Comparison of ENCODE assay signal across 9 cellular contexts in the genomic region with DNA sequence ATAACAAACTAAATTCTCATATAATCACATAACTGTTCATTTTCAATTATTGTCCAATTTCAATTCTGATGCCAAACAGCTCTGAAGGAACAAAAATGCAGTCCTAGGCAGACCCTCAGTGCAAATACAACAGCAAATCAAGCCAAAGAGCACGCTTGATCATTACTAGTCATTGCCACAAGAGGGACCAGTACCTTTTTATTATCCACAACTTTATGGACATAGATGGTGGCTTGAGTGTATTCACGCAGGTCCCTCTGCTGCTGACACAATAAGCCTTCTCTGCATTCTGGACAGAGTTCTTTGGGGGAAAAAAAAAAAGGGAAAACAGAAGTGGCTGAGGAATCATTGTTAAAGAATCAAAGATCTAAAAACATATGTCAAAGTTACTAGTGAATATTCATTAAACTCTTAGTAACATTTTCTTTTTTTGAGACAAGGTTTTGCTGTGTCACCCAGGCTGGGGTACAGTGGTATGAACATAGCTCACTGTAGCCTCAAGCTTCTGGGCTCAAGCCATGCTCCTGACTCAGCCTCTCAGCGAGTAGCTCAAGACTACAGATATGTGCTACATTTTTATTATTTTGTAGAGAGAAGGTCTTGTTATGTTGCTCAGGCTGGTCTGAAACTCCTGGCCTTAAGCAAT. TPM values are rescaled to one million over a fixed set of nuclear protein-coding genes. Genes with fewer than 3 reads are reported as not detected.
A peak's percentile ranks its signal among the peaks of the same experiment; 100 is the strongest.
DNase-seq lines count a peak whose midpoint lies in the region; ATAC-seq, FAIRE-seq and TF ChIP-seq lines count a peak whose summit lies in the region.
"Had no signal": no experiment of that assay in that cellular context is flagged by ENCODE, and none has a peak within 500 bp of the region (broad histone marks: within the 10 kb centered on the region; RNA-seq: fewer than 3 reads in every experiment).

No MANE protein-coding gene starts in this region.

- CTCF ChIA-PET in PC-3 (lab: Charles Lee) = no interaction called here

- no peak overlapping the region for H3K4me3 ChIP-seq in BE2C (ENCODE audit: low read depth, low read length)
- H3K4me3 ChIP-seq in PC-3 (ENCODE audit: low read length) = no peak overlapping the region
- no peak overlapping the region for H3K4me3 ChIP-seq in fibroblast of lung (replicated peaks in 1 of 4; ENCODE audit: control extremely low read depth in 1 of 4, insufficient read depth in 1 of 4, low read depth in 3 of 4, low read length in 4 of 4)
- no peak overlapping the region for H3K4me3 ChIP-seq in smooth muscle cell
- no peak overlapping the region for H3K4me3 ChIP-seq in tibial artery
- H3K4me3 ChIP-seq: lung had no signal

- 91% methylated on average over 3 of the region's 3 CpGs for WGBS in smooth muscle cell (ENCODE audit: low lambda C conversion rate)

- H3F3A ChIP-seq in PC-3 (ENCODE audit: low read length, unreplicated experiment) (no peaks in the 10 kb centered on the region), smooth muscle cell (ENCODE audit: low read depth) (no peaks in the 10 kb centered on the region)

- H3K4me2 ChIP-seq in PC-3 (ENCODE audit: low read length) = no peak overlapping the region
- no peak overlapping the region for H3K4me2 ChIP-seq in fibroblast of lung (ENCODE audit: extremely low read depth, insufficient read depth, low read length)
- no peak overlapping the region for H3K4me2 ChIP-seq in smooth muscle cell

- TF ChIP-seq CTCF in BE2C (IDR thresholded peaks at IDR 0.05; ENCODE audit: low read depth, low read length) = peak; percentile 58
- TF ChIP-seq CTCF in PC-3 (conservative IDR thresholded peaks at IDR 0.05; ENCODE audit: low read depth, low read length) = peak; percentile 73
- peak; percentile 39 to 54 for TF ChIP-seq CTCF in fibroblast of lung (conservative IDR thresholded peaks at IDR 0.05 in 1 of 2, IDR thresholded peaks at IDR 0.05 in 1 of 2; ENCODE audit: low read depth in 1 of 2, low read length in 2 of 2)
- TF ChIP-seq CTCF in smooth muscle cell (IDR thresholded peaks at IDR 0.05; ENCODE audit: borderline replicate concordance, insufficient read depth, poor library complexity, severe bottlenecking) = peak; percentile 24
- TF ChIP-seq CTCF in tibial artery (IDR thresholded peaks at IDR 0.05) = peak in 1 of 2 experiments; percentile 12

- H3K27me3 ChIP-seq in BE2C (no peaks in the 10 kb centered on the region), PC-3 (ENCODE audit: low read length) (no peaks in the 10 kb centered on the region), fibroblast of lung (ENCODE audit: control insufficient read depth, insufficient read depth, low read length) (no peaks in the 10 kb centered on the region), smooth muscle cell (ENCODE audit: low read depth) (no peaks in the 10 kb centered on the region), tibial artery (no peaks in the 10 kb centered on the region)

- no peak overlapping the region for H3K4me3 Mint-ChIP-seq in activated T-helper 1 cell treated with anti-CD3 and anti-CD28 coated beads, Interleukin-12 subunit alpha, Interleukin-12 subunit beta, Interleukin-2, Interleukin-4 antibody, amounts not matched to agents 30 ng/mL and 10 ng/mL and 1 ng/mL, durations not matched to agents 14 hours and 24 hours and 36 hours

- no peak overlapping the region for H3K27ac Mint-ChIP-seq in activated T-helper 1 cell treated with anti-CD3 and anti-CD28 coated beads, Interleukin-12 subunit alpha, Interleukin-12 subunit beta, Interleukin-2, Interleukin-4 antibody, amounts not matched to agents 30 ng/mL and 10 ng/mL and 1 ng/mL, durations not matched to agents 14 hours and 24 hours and 36 hours

- H3K79me2 ChIP-seq in PC-3 (ENCODE audit: low read length) (no peaks in the 10 kb centered on the region), fibroblast of lung (ENCODE audit: control insufficient read depth, insufficient read depth, low read length) (no peaks in the 10 kb centered on the region), smooth muscle cell (ENCODE audit: low read depth) (no peaks in the 10 kb centered on the region)

- no peaks in the 10 kb centered on the region for H3K9me2 ChIP-seq in PC-3 (replicated peaks; ENCODE audit: low read length)

- no peaks in the 10 kb centered on the region for H4K20me1 ChIP-seq in PC-3 (ENCODE audit: low read length)
- H4K20me1 ChIP-seq in fibroblast of lung (ENCODE audit: control insufficient read depth, extremely low read depth, insufficient read depth, low read length) = no peaks in the 10 kb centered on the region
- H4K20me1 ChIP-seq in smooth muscle cell (ENCODE audit: low read depth) = peaks cover 38% of the 10 kb centered on the region

- BruUV-seq in PC-3 (replicated peaks; lab: Mats Ljungman, UMichigan) = no TSS peak

- ATAC-seq in PC-3 (peak; percentile 57), HG03175 (IDR thresholded peaks at IDR 0.05; ENCODE audit: unreplicated experiment) (no peak)

- peaks cover 50% of the 10 kb centered on the region for H3K36me3 Mint-ChIP-seq in activated T-helper 1 cell treated with anti-CD3 and anti-CD28 coated beads, Interleukin-12 subunit alpha, Interleukin-12 subunit beta, Interleukin-2, Interleukin-4 antibody, amounts not matched to agents 30 ng/mL and 10 ng/mL and 1 ng/mL, durations not matched to agents 14 hours and 24 hours and 36 hours (ENCODE audit: low read depth)

- H3K9ac ChIP-seq in PC-3 (ENCODE audit: low read length) (no peak overlapping the region), fibroblast of lung (ENCODE audit: insufficient read depth, low read length) (no peak overlapping the region), smooth muscle cell (ENCODE audit: low read depth) (no peak overlapping the region)

- no peak overlapping the region for H2AFZ ChIP-seq in PC-3 (ENCODE audit: low read length)
- no peak overlapping the region for H2AFZ ChIP-seq in fibroblast of lung (ENCODE audit: low read length)
- no peak overlapping the region for H2AFZ ChIP-seq in smooth muscle cell (ENCODE audit: low read depth)

- FAIRE-seq in GM18507 (lab: Jason Lieb, UNC) = peak; percentile 31

- H3K4me1 ChIP-seq in BE2C = no peaks in the 10 kb centered on the region
- H3K4me1 ChIP-seq in PC-3 (ENCODE audit: insufficient read depth, low read length) = no peaks in the 10 kb centered on the region
- no peaks in the 10 kb centered on the region for H3K4me1 ChIP-seq in fibroblast of lung (ENCODE audit: control insufficient read depth, extremely low read depth, insufficient read depth, low read length)
- H3K4me1 ChIP-seq in smooth muscle cell (ENCODE audit: low read depth) = peaks cover 16% of the 10 kb centered on the region
- H3K4me1 ChIP-seq in tibial artery = no peaks in the 10 kb centered on the region

- H3K4me1 Mint-ChIP-seq in activated T-helper 1 cell treated with anti-CD3 and anti-CD28 coated beads, Interleukin-12 subunit alpha, Interleukin-12 subunit beta, Interleukin-2, Interleukin-4 antibody, amounts not matched to agents 30 ng/mL and 10 ng/mL and 1 ng/mL, durations not matched to agents 14 hours and 24 hours and 36 hours (ENCODE audit: low read depth) = peaks cover 17% of the 10 kb centered on the region

- H3K9me3 ChIP-seq in BE2C = no peaks in the 10 kb centered on the region
- no peaks in the 10 kb centered on the region for H3K9me3 ChIP-seq in PC-3 (ENCODE audit: low read length)
- no peaks in the 10 kb centered on the region for H3K9me3 ChIP-seq in fibroblast of lung (ENCODE audit: control insufficient read depth, insufficient read depth, low read depth, low read length)
- no peaks in the 10 kb centered on the region for H3K9me3 ChIP-seq in smooth muscle cell (replicated peaks; ENCODE audit: low read depth)
- no peaks in the 10 kb centered on the region for H3K9me3 ChIP-seq in tibial artery

- no peak for DNase-seq in BE2C
- DNase-seq in GM18507 (ENCODE audit: extremely low spot score, insufficient read length, low read depth) = no peak
- DNase-seq in PC-3 = peak; percentile 45
- DNase-seq in fibroblast of lung (ENCODE audit: low read depth in 2 of 2) = peak; percentile 61 to 90
- no peak for DNase-seq in smooth muscle cell (lab: John Stamatoyannopoulos, UW; ENCODE audit: unreplicated experiment)
- DNase-seq in tibial artery = no peak
- DNase-seq in activated T-helper 1 cell treated with anti-CD3 and anti-CD28 coated beads, Interleukin-12 subunit alpha, Interleukin-12 subunit beta, Interleukin-2, Interleukin-4 antibody, amounts not matched to agents 30 ng/mL and 10 ng/mL and 1 ng/mL, durations not matched to agents 14 hours and 24 hours and 36 hours (ENCODE audit: low spot score) = no peak

- no peaks in the 10 kb centered on the region for H3K9me3 Mint-ChIP-seq in activated T-helper 1 cell treated with anti-CD3 and anti-CD28 coated beads, Interleukin-12 subunit alpha, Interleukin-12 subunit beta, Interleukin-2, Interleukin-4 antibody, amounts not matched to agents 30 ng/mL and 10 ng/mL and 1 ng/mL, durations not matched to agents 14 hours and 24 hours and 36 hours

- intact Hi-C loops in PC-3 (cut with micrococcal nuclease) (no loop called here), tibial artery (cut with DNase I; ENCODE audit: low total_unique reads) (no loop called here)
- intact Hi-C loops in activated T-helper 1 cell treated with anti-CD3 and anti-CD28 coated beads, Interleukin-12 subunit alpha, Interleukin-12 subunit beta, Interleukin-2, Interleukin-4 antibody, amounts not matched to agents 30 ng/mL and 10 ng/mL and 1 ng/mL, durations not matched to agents 14 hours and 24 hours and 36 hours (cut with micrococcal nuclease) = loop anchor here (1.0 kb wide), 1 partner anchor 261 kb away; no protein-coding TSS in a partner anchor

- H3K27me3 Mint-ChIP-seq in activated T-helper 1 cell treated with anti-CD3 and anti-CD28 coated beads, Interleukin-12 subunit alpha, Interleukin-12 subunit beta, Interleukin-2, Interleukin-4 antibody, amounts not matched to agents 30 ng/mL and 10 ng/mL and 1 ng/mL, durations not matched to agents 14 hours and 24 hours and 36 hours (ENCODE audit: insufficient read depth) = no peaks in the 10 kb centered on the region

- H3K27ac ChIP-seq in PC-3 (ENCODE audit: low read length) (peak overlapping the region; percentile 10; the same call in 1 of the 2 replicates), fibroblast of lung (ENCODE audit: insufficient read depth, low read length) (peak overlapping the region; percentile 51), smooth muscle cell (ENCODE audit: low read depth) (peak overlapping the region; percentile 20), tibial artery (no peak overlapping the region)

- POLR2A ChIA-PET in PC-3 (lab: Charles Lee; ENCODE audit: unreplicated experiment) = no interaction called here

- H3K36me3 ChIP-seq in BE2C (peaks cover 6% of the 10 kb centered on the region; the same call in 1 of the 2 replicates), PC-3 (ENCODE audit: low read depth, low read length) (peaks cover 39% of the 10 kb centered on the region), fibroblast of lung (ENCODE audit: control insufficient read depth, insufficient read depth, low read length) (peaks cover 3% of the 10 kb centered on the region), smooth muscle cell (ENCODE audit: low read depth) (peaks cover 8% of the 10 kb centered on the region), tibial artery (peaks cover 63 to 89% (median 68%) of the 10 kb centered on the region in 3 donors)

RNA-seq across cellular contexts. Expression of gene RAP1GAP, which starts 34.3 kb away (rescaled TPM):
- 7.0 TPM for polyA plus RNA-seq in BE2C (2012; ENCODE audit: insufficient read depth, insufficient read length, low read depth)
- total RNA-seq in PC-3 (2014; rRNA removed) = 12.1 and 12.3 TPM in 2 replicates
- total RNA-seq in fibroblast of lung = under 0.01 and 0.26 TPM in 2 replicates
- polyA plus RNA-seq in fibroblast of lung = 0.02 and 0.05 TPM in 2 replicates
- polyA plus RNA-seq in fibroblast of lung (2012) = 0.07 and 0.08 TPM in 2 replicates
- polyA minus RNA-seq in fibroblast of lung (ENCODE audit: low replicate concordance) = not detected in 2 replicates
- total RNA-seq in smooth muscle cell = 0.99 and 3.0 TPM in 2 replicates
- 3.9 and 4.1 TPM in 2 replicates for polyA plus RNA-seq in smooth muscle cell
- total RNA-seq in activated T-helper 1 cell treated with anti-CD3 and anti-CD28 coated beads, Interleukin-12 subunit alpha, Interleukin-12 subunit beta, Interleukin-2, Interleukin-4 antibody, amounts not matched to agents 30 ng/mL and 10 ng/mL and 1 ng/mL, durations not matched to agents 14 hours and 24 hours and 36 hours = 0.23 and 0.81 TPM in 2 replicates

Comparison
In these comparisons a context has a peak if more than half of its experiments do, and no peak if none do; other contexts are left out.
1. DNase-seq: peak in PC-3 (single experiment) and fibroblast of lung (2 of 2); none in BE2C (single experiment), GM18507 (single experiment), smooth muscle cell (single experiment), tibial artery (0 of 2) and activated T-helper 1 cell treated with anti-CD3 and anti-CD28 coated beads, Interleukin-12 subunit alpha, Interleukin-12 subunit beta, Interleukin-2, Interleukin-4 antibody, amounts not matched to agents 30 ng/mL and 10 ng/mL and 1 ng/mL, durations not matched to agents 14 hours and 24 hours and 36 hours (single experiment).
2. H3K27ac ChIP-seq: peak in PC-3 (single experiment), fibroblast of lung (single experiment) and smooth muscle cell (single experiment); none in tibial artery (0 of 2).